14 cellular contexts compared by ENCODE assay signal in the genomic region with DNA sequence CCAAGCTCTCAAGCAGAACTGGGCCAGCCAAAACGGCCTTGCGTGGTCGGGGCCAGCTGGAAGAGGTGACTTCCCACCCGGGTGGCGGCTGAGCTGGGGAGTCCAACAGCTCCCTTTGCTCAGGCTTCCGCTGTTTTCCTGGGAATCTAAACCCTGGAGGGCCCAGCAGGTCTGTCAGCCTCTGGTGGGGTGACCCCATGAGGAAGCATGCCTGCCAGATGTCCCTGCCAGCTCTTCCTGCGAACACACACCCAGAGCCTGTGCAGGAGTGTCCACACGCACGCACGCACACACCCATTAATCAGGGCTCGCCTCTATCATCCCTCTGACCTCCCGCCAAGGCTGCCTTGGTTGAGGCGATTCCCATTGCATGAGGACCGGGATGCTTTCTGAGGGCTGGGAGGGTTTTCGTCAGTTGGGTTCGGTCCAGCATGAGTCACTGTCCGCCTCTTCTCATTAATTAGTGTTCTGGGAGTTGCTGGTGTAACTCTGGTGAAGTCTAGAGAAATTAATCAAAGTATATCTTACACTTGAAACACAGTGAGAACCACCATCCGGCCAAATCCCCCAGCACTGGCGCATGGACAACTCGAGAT.
DNase-seq lines count a peak whose midpoint lies in the region; ATAC-seq, FAIRE-seq and TF ChIP-seq lines count a peak whose summit lies in the region.
"Had no signal": no experiment of that assay in that cellular context is flagged by ENCODE, and none has a peak within 500 bp of the region (broad histone marks: within the 10 kb centered on the region; RNA-seq: fewer than 3 reads in every experiment).

No MANE protein-coding gene starts in this region.

- H3K36me3 ChIP-seq in mucosa of rectum (ENCODE audit: control insufficient read depth in 2 of 2, insufficient read depth in 2 of 2, low read length in 2 of 2) (no peaks in the 10 kb centered on the region), aorta (ENCODE audit: control insufficient read depth in 1 of 2, insufficient read depth in 2 of 2, low read length in 1 of 2) (no peaks in the 10 kb centered on the region)

- H3K9me3 ChIP-seq in mucosa of rectum (ENCODE audit: control insufficient read depth in 2 of 2, low read length in 2 of 2) (no peaks in the 10 kb centered on the region), aorta (ENCODE audit: control insufficient read depth, low read length) (no peaks in the 10 kb centered on the region)

- H3K4me3 ChIP-seq in mucosa of rectum (ENCODE audit: low read length in 2 of 2): no peak overlapping the region
- H3K4me3 ChIP-seq in aorta (ENCODE audit: low read length in 2 of 2): no peak overlapping the region

- H3K4me1 ChIP-seq in mucosa of rectum (ENCODE audit: control insufficient read depth in 2 of 2, insufficient read depth in 2 of 2, low read length in 2 of 2) (no peaks in the 10 kb centered on the region), aorta (ENCODE audit: control insufficient read depth in 1 of 2, insufficient read depth in 2 of 2, low read length in 2 of 2) (no peaks in the 10 kb centered on the region)

- H3K27me3 ChIP-seq in mucosa of rectum (ENCODE audit: control insufficient read depth in 2 of 2, insufficient read depth in 2 of 2, low read length in 2 of 2) (peaks cover 0 to 3% of the 10 kb centered on the region in 2 donors), aorta (ENCODE audit: control insufficient read depth in 1 of 2, insufficient read depth in 2 of 2, low read length in 1 of 2) (no peaks in the 10 kb centered on the region)

- H3K27ac ChIP-seq in mucosa of rectum (ENCODE audit: low read depth in 2 of 2, low read length in 2 of 2) (peak overlapping the region; percentile 21 to 43), aorta (ENCODE audit: low read depth in 1 of 2, low read length in 2 of 2) (no peak overlapping the region)

- TF ChIP-seq POLR2A in H54 (IDR thresholded peaks at IDR 0.05; ENCODE audit: low read depth, low read length): no peak

- DNase-seq in Right ventricle myocardium inferior (ENCODE audit: missing footprints): peak; percentile 92
- DNase-seq in cardiac septum (ENCODE audit: low spot score): no peak
- peak; percentile 95 for DNase-seq in fibroblast of gingiva (ENCODE audit: low read depth)
- peak; percentile 88 to 89 for DNase-seq in aorta
- DNase-seq in H54 (ENCODE audit: insufficient read length, low spot score): no peak
- DNase-seq: ACHN; activated CD4-positive, alpha-beta T cell treated with anti-CD3 and anti-CD28 coated beads, Interleukin-2, amount 50 U/mL, for 4 hours; NCI-H2081 treated with DMSO at 0.1 percent for 48 hours; SHP77; stimulated activated CD4-positive, alpha-beta T cell treated with anti-CD3 and anti-CD28 coated beads, Interleukin-1b, Interleukin-23, amount 100 ng/mL, for 48 hours; substantia nigra had no signal

- no peak overlapping the region for H3K9ac ChIP-seq in mucosa of rectum (ENCODE audit: low read depth in 1 of 2, low read length in 2 of 2)

- ATAC-seq in Right ventricle myocardium inferior (peak; percentile 93), aorta (ENCODE audit: low FRiP score) (peak; percentile 90), HG02938 (IDR thresholded peaks at IDR 0.05; ENCODE audit: unreplicated experiment) (no peak), GM18861 (IDR thresholded peaks at IDR 0.05; ENCODE audit: unreplicated experiment) (no peak)

- no peak for FAIRE-seq in H54 (lab: Jason Lieb, UNC)

- WGBS in aorta, 2 donors: 77 to 80% methylated on average over 20 of the region's 20 CpGs

- intact Hi-C loops in Right ventricle myocardium inferior (cut with DNase I): no loop called here
- intact Hi-C loops in cardiac septum (cut with DNase I): loop anchor here (5.0 kb wide), 1 partner anchor 91 kb away; a partner anchor contains a TSS
- intact Hi-C loops in aorta (cut with DNase I): no loop called here

Comparison
In these comparisons a context has a peak if more than half of its experiments do, and no peak if none do; other contexts are left out.
1. DNase-seq: peak in Right ventricle myocardium inferior (single experiment), fibroblast of gingiva (single experiment) and aorta (2 of 2); none in cardiac septum (single experiment) and H54 (single experiment).
2. ATAC-seq: peak in Right ventricle myocardium inferior (single experiment) and aorta (single experiment); none in HG02938 (single experiment) and GM18861 (single experiment).
3. H3K27ac ChIP-seq: peak in mucosa of rectum (2 of 2); none in aorta (0 of 2).